ENCODE assay signal across 8 cellular contexts in the genomic region with DNA sequence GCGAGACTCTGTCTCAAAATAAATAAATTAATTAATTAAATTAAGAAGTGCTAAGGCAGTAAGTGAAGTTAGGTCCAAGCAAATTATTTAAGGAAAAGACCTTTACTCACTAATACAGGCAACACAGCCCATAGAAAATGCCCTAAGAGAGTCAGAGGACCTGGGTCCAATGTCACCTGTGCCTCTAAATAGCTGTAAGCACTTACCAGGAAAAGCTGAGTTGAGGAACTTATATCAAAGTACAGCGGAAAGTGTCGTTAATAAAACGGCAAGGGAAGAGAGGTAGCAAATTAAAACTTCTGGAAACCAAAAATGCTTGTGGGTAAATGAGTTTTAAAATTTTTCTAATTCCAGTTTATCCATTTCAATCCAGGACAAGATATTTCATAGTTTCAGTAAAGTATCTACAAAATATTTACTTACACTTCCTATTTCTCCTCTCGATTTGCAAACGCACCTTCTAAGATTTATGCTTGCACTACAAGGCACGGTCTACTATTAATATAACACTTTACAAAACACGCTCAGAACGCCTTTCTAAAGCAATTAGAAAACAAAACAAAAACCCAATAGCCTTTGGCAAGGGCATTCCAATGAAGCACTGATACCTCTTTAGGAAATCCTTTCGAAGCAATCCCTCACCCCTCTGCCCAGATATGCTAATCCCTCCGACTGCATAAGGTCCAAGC. TPM values are rescaled to one million over a fixed set of nuclear protein-coding genes. Genes with fewer than 3 reads are reported as not detected.
DNase-seq lines count a peak whose midpoint lies in the region; ATAC-seq and TF ChIP-seq lines count a peak whose summit lies in the region.

No MANE protein-coding gene starts in this region.

- H3K9me3 ChIP-seq in H9 (ENCODE audit: control insufficient read depth, low read depth, low read length) (no peaks in the 10 kb centered on the region), iPS-18c (ENCODE audit: control insufficient read depth, insufficient read depth, low read length) (peaks cover 2% of the 10 kb centered on the region)

- H3K23me2 ChIP-seq in H9 (ENCODE audit: insufficient read length, low read depth, low read length, poor library complexity, severe bottlenecking), result peaks cover 3% of the 10 kb centered on the region

- no CpG with 5 or more reads among the region's 11 CpGs for WGBS in H9 (ENCODE audit: extremely low coverage, insufficient read length, low lambda C conversion rate)

- peaks cover 40% of the 10 kb centered on the region for H3K79me2 ChIP-seq in ACC112 (ENCODE audit: control insufficient read depth, insufficient read depth, low read length, unreplicated experiment)
- H3K79me2 ChIP-seq in H9 (ENCODE audit: insufficient read depth, low read length), result peaks cover 12% of the 10 kb centered on the region; the same call in 1 of the 2 replicates

- peak overlapping the region; percentile 67 for H3K4me2 ChIP-seq in H9 (ENCODE audit: insufficient read depth, insufficient read length, low read length)

- H2AFZ ChIP-seq in ACC112 (ENCODE audit: low read length, unreplicated experiment) (peak overlapping the region; percentile 97), H9 (ENCODE audit: low read length) (no peak overlapping the region)

- H3T11ph ChIP-seq in H9 (ENCODE audit: low read length), result no peak overlapping the region

- peaks cover 19 to 22% of the 10 kb centered on the region in 2 experiments for H3K4me1 Mint-ChIP-seq in H9
- peaks cover 36% of the 10 kb centered on the region for H3K4me1 Mint-ChIP-seq in activated T-helper 2 cell treated with anti-CD3 and anti-CD28 coated beads, Interferon-gamma antibody, Interleukin-2, Interleukin-4, amounts not matched to agents 10 μg/mL and 5 μg/mL and 100 μg/mL, durations not matched to agents 14 hours and 24 hours and 36 hours (ENCODE audit: low read depth)
- H3K4me1 Mint-ChIP-seq in stimulated activated naive CD8-positive, alpha-beta T cell treated with anti-CD3 and anti-CD28 coated beads, Interleukin-15, amount 100 ng/mL, for 72 hours, result peaks cover 35% of the 10 kb centered on the region

- H3K27me3 Mint-ChIP-seq in H9 (ENCODE audit: low read depth), result no peaks in the 10 kb centered on the region; the same call in 1 of the 2 replicates
- H3K27me3 Mint-ChIP-seq in activated T-helper 2 cell treated with anti-CD3 and anti-CD28 coated beads, Interferon-gamma antibody, Interleukin-2, Interleukin-4, amounts not matched to agents 10 μg/mL and 5 μg/mL and 100 μg/mL, durations not matched to agents 14 hours and 24 hours and 36 hours (ENCODE audit: low read depth), result no peaks in the 10 kb centered on the region
- H3K27me3 Mint-ChIP-seq in stimulated activated naive CD8-positive, alpha-beta T cell treated with anti-CD3 and anti-CD28 coated beads, Interleukin-15, amount 100 ng/mL, for 72 hours, result no peaks in the 10 kb centered on the region

- H4K20me1 ChIP-seq in H9 (ENCODE audit: control insufficient read depth, insufficient read depth, insufficient read length), result no peaks in the 10 kb centered on the region

- no peak overlapping the region for H4K8ac ChIP-seq in H9 (replicated peaks; ENCODE audit: insufficient read length, low read depth, low read length)

- H4K5ac ChIP-seq in H9 (ENCODE audit: insufficient read length, low read depth, low read length), result no peak overlapping the region

- no peak for TF ChIP-seq CTCF in H9 (conservative IDR thresholded peaks at IDR 0.05)

- H3K27ac ChIP-seq in ACC112 (ENCODE audit: low read depth, low read length) (peak overlapping the region; percentile 84), H9 (ENCODE audit: insufficient read length, low read depth, low read length) (no peak overlapping the region)

- no peak overlapping the region for H2BK5ac ChIP-seq in H9 (ENCODE audit: insufficient read length, low read length)

- H3K18ac ChIP-seq in H9 (ENCODE audit: insufficient read length, low read depth, low read length), result peak overlapping the region; percentile 47

- H3K36me3 Mint-ChIP-seq in H9 (ENCODE audit: insufficient read depth in 1 of 3, low read depth in 3 of 3), result peaks cover 0 to 8% (median 0%) of the 10 kb centered on the region in 3 experiments; a peak in 3 of 7 replicates
- H3K36me3 Mint-ChIP-seq in activated T-helper 2 cell treated with anti-CD3 and anti-CD28 coated beads, Interferon-gamma antibody, Interleukin-2, Interleukin-4, amounts not matched to agents 10 μg/mL and 5 μg/mL and 100 μg/mL, durations not matched to agents 14 hours and 24 hours and 36 hours (ENCODE audit: low read depth), result peaks cover 20% of the 10 kb centered on the region

- H2BK120ac ChIP-seq in H9 (ENCODE audit: low read depth, low read length, poor library complexity, severe bottlenecking), result no peak overlapping the region

- H3K79me1 ChIP-seq in H9 (ENCODE audit: insufficient read depth, low read depth, low read length, poor library complexity, severe bottlenecking), result no peaks in the 10 kb centered on the region

- no peak overlapping the region for H2BK15ac ChIP-seq in H9 (ENCODE audit: low read depth, low read length)

- peak overlapping the region; percentile 92 to 97 for H3K4me3 Mint-ChIP-seq in H9
- peak overlapping the region; percentile 95 for H3K4me3 Mint-ChIP-seq in activated T-helper 2 cell treated with anti-CD3 and anti-CD28 coated beads, Interferon-gamma antibody, Interleukin-2, Interleukin-4, amounts not matched to agents 10 μg/mL and 5 μg/mL and 100 μg/mL, durations not matched to agents 14 hours and 24 hours and 36 hours (ENCODE audit: low read depth)
- peak overlapping the region; percentile 86 for H3K4me3 Mint-ChIP-seq in stimulated activated naive CD8-positive, alpha-beta T cell treated with anti-CD3 and anti-CD28 coated beads, Interleukin-15, amount 100 ng/mL, for 72 hours

- intact Hi-C loops in activated T-helper 2 cell treated with anti-CD3 and anti-CD28 coated beads, Interferon-gamma antibody, Interleukin-2, Interleukin-4, amounts not matched to agents 10 μg/mL and 5 μg/mL and 100 μg/mL, durations not matched to agents 14 hours and 24 hours and 36 hours (cut with micrococcal nuclease), result loop anchor here (2.0 to 10.0 kb wide), 4 partner anchors 37 to 865 kb away; a partner anchor contains a TSS

- no peaks in the 10 kb centered on the region; a peak in 2 of 5 replicates for H3K9me3 Mint-ChIP-seq in H9
- H3K9me3 Mint-ChIP-seq in activated T-helper 2 cell treated with anti-CD3 and anti-CD28 coated beads, Interferon-gamma antibody, Interleukin-2, Interleukin-4, amounts not matched to agents 10 μg/mL and 5 μg/mL and 100 μg/mL, durations not matched to agents 14 hours and 24 hours and 36 hours, result no peaks in the 10 kb centered on the region
- no peaks in the 10 kb centered on the region for H3K9me3 Mint-ChIP-seq in stimulated activated naive CD8-positive, alpha-beta T cell treated with anti-CD3 and anti-CD28 coated beads, Interleukin-15, amount 100 ng/mL, for 72 hours

- H3K23ac ChIP-seq in H9 (ENCODE audit: insufficient read length, low read depth, low read length), result no peak overlapping the region

- no peak overlapping the region for H3K4ac ChIP-seq in H9 (ENCODE audit: low read depth, low read length)

- peaks cover 2% of the 10 kb centered on the region; the same call in 1 of the 2 replicates for H3K36me3 ChIP-seq in ACC112 (ENCODE audit: insufficient read depth, low read length)

- no peak overlapping the region for H2BK20ac ChIP-seq in H9 (ENCODE audit: low read depth, low read length, poor library complexity, severe bottlenecking)

- no peaks in the 10 kb centered on the region for H3K27me3 ChIP-seq in ACC112 (ENCODE audit: insufficient read depth, low read length)
- H3K27me3 ChIP-seq in H9 (ENCODE audit: insufficient read depth, low read length), result no peaks in the 10 kb centered on the region

- no peak for DNase-seq in H9
- DNase-seq in activated T-helper 2 cell treated with anti-CD3 and anti-CD28 coated beads, Interferon-gamma antibody, Interleukin-2, Interleukin-4, amounts not matched to agents 10 μg/mL and 5 μg/mL and 100 μg/mL, durations not matched to agents 14 hours and 24 hours and 36 hours (ENCODE audit: low spot score), result no peak
- no peak for DNase-seq in stimulated activated naive CD8-positive, alpha-beta T cell treated with anti-CD3 and anti-CD28 coated beads, Interleukin-15, amount 100 ng/mL, for 72 hours
- no peak for DNase-seq in epidermal melanocyte (ENCODE audit: insufficient read length, low spot score)
- DNase-seq in HCEC 1CT, result no peak

- peak overlapping the region; percentile 80 for H3K9ac ChIP-seq in H9 (ENCODE audit: extremely low read depth, insufficient read length, low read length)

- H3K27ac Mint-ChIP-seq in H9, result peak overlapping the region in 2 of 3 experiments; percentile 93 to 97; a peak in 3 of 7 replicates
- H3K27ac Mint-ChIP-seq in activated T-helper 2 cell treated with anti-CD3 and anti-CD28 coated beads, Interferon-gamma antibody, Interleukin-2, Interleukin-4, amounts not matched to agents 10 μg/mL and 5 μg/mL and 100 μg/mL, durations not matched to agents 14 hours and 24 hours and 36 hours, result peak overlapping the region; percentile 91
- peak overlapping the region; percentile 93 to 97 for H3K27ac Mint-ChIP-seq in stimulated activated naive CD8-positive, alpha-beta T cell treated with anti-CD3 and anti-CD28 coated beads, Interleukin-15, amount 100 ng/mL, for 72 hours

- H3K4me3 ChIP-seq in ACC112 (ENCODE audit: low read depth, low read length) (peak overlapping the region; percentile 89), iPS-18c (ENCODE audit: insufficient read depth, low read depth, low read length) (peak overlapping the region; percentile 95)

- no peak overlapping the region for H4K91ac ChIP-seq in H9 (ENCODE audit: insufficient read length, low read depth, low read length)

- no peak for ATAC-seq in stimulated activated naive CD8-positive, alpha-beta T cell treated with anti-CD3 and anti-CD28 coated beads, Interleukin-15, amount 100 ng/mL, for 72 hours
- ATAC-seq in HG02798 (IDR thresholded peaks at IDR 0.05; ENCODE audit: poor library complexity, unreplicated experiment), result no peak

- H2AK5ac ChIP-seq in H9 (ENCODE audit: insufficient read length, low read length), result no peak overlapping the region

- no peak overlapping the region for H3K56ac ChIP-seq in H9 (ENCODE audit: insufficient read length, low read depth, low read length)

- peaks cover 26% of the 10 kb centered on the region for H3K4me1 ChIP-seq in ACC112 (ENCODE audit: control insufficient read depth, insufficient read depth, low read length, unreplicated experiment)
- H3K4me1 ChIP-seq in H9 (ENCODE audit: insufficient read depth, low read length), result no peaks in the 10 kb centered on the region; the same call in 1 of the 2 replicates

- peak overlapping the region; percentile 92 for H3K14ac ChIP-seq in H9 (ENCODE audit: insufficient read depth, low read length)

- no peak overlapping the region for H2BK12ac ChIP-seq in H9 (ENCODE audit: insufficient read length, low read depth, low read length)

RNA-seq across cellular contexts. Expression of a gene that starts 1.0 kb away (rescaled TPM):
- total RNA-seq in H9 (2021), result 26.8 and 29.2 TPM in 2 replicates
- 52.3 and 53.5 TPM in 2 replicates for total RNA-seq in activated T-helper 2 cell treated with anti-CD3 and anti-CD28 coated beads, Interferon-gamma antibody, Interleukin-2, Interleukin-4, amounts not matched to agents 10 μg/mL and 5 μg/mL and 100 μg/mL, durations not matched to agents 14 hours and 24 hours and 36 hours

RNA-seq across cellular contexts. Expression of a gene that starts 5.8 kb away (rescaled TPM):
- total RNA-seq in H9 (2021), result 72.4 and 72.8 TPM in 2 replicates
- total RNA-seq in activated T-helper 2 cell treated with anti-CD3 and anti-CD28 coated beads, Interferon-gamma antibody, Interleukin-2, Interleukin-4, amounts not matched to agents 10 μg/mL and 5 μg/mL and 100 μg/mL, durations not matched to agents 14 hours and 24 hours and 36 hours, result 44.3 and 46.9 TPM in 2 replicates

RNA-seq across cellular contexts. Expression of a gene that starts 43.5 kb away (rescaled TPM):
- total RNA-seq in H9 (2021), result 0.22 and 0.26 TPM in 2 replicates
- total RNA-seq in activated T-helper 2 cell treated with anti-CD3 and anti-CD28 coated beads, Interferon-gamma antibody, Interleukin-2, Interleukin-4, amounts not matched to agents 10 μg/mL and 5 μg/mL and 100 μg/mL, durations not matched to agents 14 hours and 24 hours and 36 hours, result 0.34 and 0.39 TPM in 2 replicates
